Comparison of ENCODE assay signal across 8 cellular contexts in the genomic region with DNA sequence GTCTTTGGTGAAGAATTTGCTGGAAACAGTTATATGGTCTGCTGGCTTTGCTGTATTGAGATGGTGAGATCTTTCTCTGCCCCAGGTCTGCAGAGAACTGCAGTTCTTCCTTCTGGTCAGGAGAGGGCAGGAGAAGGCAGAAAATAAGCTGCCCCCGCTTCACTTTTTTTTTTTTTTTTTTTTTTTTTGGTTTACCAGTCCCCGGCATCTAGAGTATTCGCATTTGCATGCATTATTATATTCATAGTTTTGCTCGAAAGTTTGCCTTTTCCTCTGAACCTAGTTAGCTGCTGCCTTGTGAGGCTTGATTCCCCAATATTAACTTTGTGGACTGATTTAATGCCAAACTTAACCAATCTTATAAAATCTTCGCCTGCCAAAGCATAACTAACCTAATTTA. TPM values are rescaled to one million over a fixed set of nuclear protein-coding genes. Genes with fewer than 3 reads are reported as not detected.
DNase-seq lines count a peak whose midpoint lies in the region; ATAC-seq, FAIRE-seq and TF ChIP-seq lines count a peak whose summit lies in the region.

No MANE protein-coding gene starts in this region.

- H3K36me3 ChIP-seq in WERI-Rb-1 (no peaks in the 10 kb centered on the region), neural progenitor cell (no peaks in the 10 kb centered on the region)

- peak; percentile 80 for FAIRE-seq in GM19239 (lab: Jason Lieb, UNC)

- no peak overlapping the region for H3K4me2 ChIP-seq in neural progenitor cell

- H3K4me3 Mint-ChIP-seq in CD4-positive, alpha-beta T cell = no peak overlapping the region
- H3K4me3 Mint-ChIP-seq in neural progenitor cell = no peak overlapping the region

- H3K9me3 ChIP-seq in CD4-positive, alpha-beta T cell (ENCODE audit: control insufficient read depth, low read length) = no peaks in the 10 kb centered on the region
- no peaks in the 10 kb centered on the region for H3K9me3 ChIP-seq in WERI-Rb-1 (ENCODE audit: severe bottlenecking)
- no peaks in the 10 kb centered on the region for H3K9me3 ChIP-seq in neural progenitor cell (ENCODE audit: low read depth)

- peak; percentile 75 for TF ChIP-seq CTCF in CD4-positive, alpha-beta T cell (IDR thresholded peaks at IDR 0.05)
- peak; percentile 73 for TF ChIP-seq CTCF in WERI-Rb-1 (IDR thresholded peaks at IDR 0.05; ENCODE audit: low read depth, low read length)
- peak; percentile 85 for TF ChIP-seq CTCF in fibroblast of mammary gland (conservative IDR thresholded peaks at IDR 0.05; ENCODE audit: control insufficient read depth, insufficient read depth, low read depth, low read length)
- TF ChIP-seq CTCF in neural progenitor cell (IDR thresholded peaks at IDR 0.05) = peak; percentile 80

- H2AFZ ChIP-seq in neural progenitor cell (replicated peaks) = peak overlapping the region; percentile 57

- H3K79me2 ChIP-seq in neural progenitor cell (ENCODE audit: low read depth) = no peaks in the 10 kb centered on the region

- peaks cover 6% of the 10 kb centered on the region for H3K27me3 ChIP-seq in CD4-positive, alpha-beta T cell (ENCODE audit: control insufficient read depth, insufficient read depth, low read length)
- H3K27me3 ChIP-seq in WERI-Rb-1 (ENCODE audit: insufficient read depth, low read depth, severe bottlenecking) = no peaks in the 10 kb centered on the region
- no peaks in the 10 kb centered on the region for H3K27me3 ChIP-seq in neural progenitor cell

- DNase-seq in CD4-positive, alpha-beta T cell = peak in 5 of 10 experiments; percentile 6 to 20 (median 16)
- DNase-seq in GM19239 (ENCODE audit: insufficient read length, low spot score) = peak; percentile 75
- DNase-seq in NCI-H2107 treated with DMSO at 0.1 percent for 48 hours (lab: John Stamatoyannopoulos, UW; ENCODE audit: unreplicated experiment) = peak; percentile 43
- DNase-seq in WERI-Rb-1 = no peak
- DNase-seq in fibroblast of mammary gland (ENCODE audit: low read depth) = peak; percentile 58
- peak; percentile 63 for DNase-seq in neural progenitor cell (ENCODE audit: low spot score)
- no peak for DNase-seq in NCI-H226

- peaks cover 13% of the 10 kb centered on the region for H3K27me3 Mint-ChIP-seq in CD4-positive, alpha-beta T cell
- peaks cover 2% of the 10 kb centered on the region for H3K27me3 Mint-ChIP-seq in neural progenitor cell (ENCODE audit: insufficient read depth, low read depth)

- H3K4me1 ChIP-seq in neural progenitor cell = no peaks in the 10 kb centered on the region

- H3K4me3 ChIP-seq in WERI-Rb-1 (ENCODE audit: low read depth, low read length) = no peak overlapping the region
- H3K4me3 ChIP-seq in fibroblast of mammary gland (ENCODE audit: control insufficient read depth, low read depth, low read length) = no peak overlapping the region
- no peak overlapping the region for H3K4me3 ChIP-seq in neural progenitor cell

- CTCF ChIA-PET in CD4-positive, alpha-beta T cell (lab: Charles Lee) = interaction anchor here (0.5 to 2.8 kb wide), 13 partner anchors 10 to 792 kb away, joined by 3 to 24 read pairs (median 4); partner anchors contain the start of genes ABCC5 and PARL

- H3K4me1 Mint-ChIP-seq in CD4-positive, alpha-beta T cell (ENCODE audit: low read depth) = no peaks in the 10 kb centered on the region
- no peaks in the 10 kb centered on the region for H3K4me1 Mint-ChIP-seq in neural progenitor cell

- H4K20me1 ChIP-seq in neural progenitor cell (ENCODE audit: low read depth) = no peaks in the 10 kb centered on the region

- no peak overlapping the region for H3K9ac ChIP-seq in neural progenitor cell

- H3K9me3 Mint-ChIP-seq in CD4-positive, alpha-beta T cell = no peaks in the 10 kb centered on the region
- H3K9me3 Mint-ChIP-seq in neural progenitor cell = no peaks in the 10 kb centered on the region

- intact Hi-C loops in CD4-positive, alpha-beta T cell (cut with DNase I, micrococcal nuclease) = loop anchor here (1.0 to 10.0 kb wide), 8 partner anchors 122 to 649 kb away; partner anchors contain the start of genes ABCC5 (in 2 of the 2), ALG3 (in 1 of the 2), CLCN2 (in 1 of the 2) and EEF1AKMT4 (in 1 of the 2)

- H3K36me3 Mint-ChIP-seq in CD4-positive, alpha-beta T cell (ENCODE audit: low read depth) = no peaks in the 10 kb centered on the region
- no peaks in the 10 kb centered on the region for H3K36me3 Mint-ChIP-seq in neural progenitor cell

- peak; percentile 88 for ATAC-seq in CD4-positive, alpha-beta T cell (ENCODE audit: poor library complexity)
- ATAC-seq in GM21360 (IDR thresholded peaks at IDR 0.05; ENCODE audit: unreplicated experiment) = no peak

- no peak overlapping the region for H3K27ac Mint-ChIP-seq in CD4-positive, alpha-beta T cell
- no peak overlapping the region for H3K27ac Mint-ChIP-seq in neural progenitor cell

- POLR2A ChIA-PET in CD4-positive, alpha-beta T cell (lab: Charles Lee) = interaction anchor here (1.1 kb wide), 1 partner anchor 11 kb away, joined by 8 read pairs; the partner anchor contains the start of gene PARL

- no peaks in the 10 kb centered on the region for H3F3A ChIP-seq in neural progenitor cell (ENCODE audit: low read depth)

- H3K27ac ChIP-seq in CD4-positive, alpha-beta T cell (ENCODE audit: low read depth, low read length) = no peak overlapping the region
- no peak overlapping the region for H3K27ac ChIP-seq in WERI-Rb-1
- no peak overlapping the region for H3K27ac ChIP-seq in neural progenitor cell

RNA-seq across cellular contexts. Expression of gene PARL, which starts 10.6 kb away (rescaled TPM):
- 10 to 100 TPM; 36.9 to 40.0 TPM for total RNA-seq in CD4-positive, alpha-beta T cell
- total RNA-seq in neural progenitor cell (ENCODE audit: low replicate concordance) = 50.7 and 70.5 TPM in 2 replicates

Comparison
In these comparisons a context has a peak if more than half of its experiments do, and no peak if none do; other contexts are left out.
1. DNase-seq: peak in GM19239 (single experiment), NCI-H2107 treated with DMSO at 0.1 percent for 48 hours (single experiment), fibroblast of mammary gland (single experiment) and neural progenitor cell (single experiment); none in WERI-Rb-1 (single experiment) and NCI-H226 (single experiment).
2. Peak in every context shown above with its lines, with median percentiles within 50 percentile points of each other: CTCF ChIP-seq.